Comparison of ENCODE assay signal across 1 cellular context in genomic region chr11:46250071-46251052, GRCh38.
TF ChIP-seq lines count a peak whose summit lies in the region.

No MANE protein-coding gene starts in this region.

TF ChIP-seq in H1, 55 proteins besides CTCF, POLR2A, EP300 and RAD21:
- TF ChIP-seq SUZ12 (IDR thresholded peaks at IDR 0.05; ENCODE audit: low read length) (no peak), BCL11A (IDR thresholded peaks at IDR 0.05; ENCODE audit: low read depth in 2 of 2, low read length in 2 of 2) (no peak), CTBP2 (IDR thresholded peaks at IDR 0.05; ENCODE audit: borderline replicate concordance, insufficient read depth, insufficient read length, low read length) (no peak), SP2 (IDR thresholded peaks at IDR 0.05; ENCODE audit: low read length) (no peak), KDM5A (IDR thresholded peaks at IDR 0.05; ENCODE audit: low read length) (no peak), GTF2F1 (IDR thresholded peaks at IDR 0.05; ENCODE audit: borderline replicate concordance, low read depth, low read length) (no peak), SIN3A (conservative IDR thresholded peaks at IDR 0.05 in 1 of 2, IDR thresholded peaks at IDR 0.05 in 1 of 2; ENCODE audit: low read depth in 1 of 2, low read length in 2 of 2) (no peak), ASH2L (IDR thresholded peaks at IDR 0.05; ENCODE audit: low read length) (no peak), SIRT6 (IDR thresholded peaks at IDR 0.05; ENCODE audit: low read length) (no peak), POU5F1 (IDR thresholded peaks at IDR 0.05; ENCODE audit: low read depth, low read length) (no peak)
TF ChIP-seq in H1: peak in this region for 0.
